Comparison of ENCODE assay signal across 23 cellular contexts in genomic region chrX:23228454-23228853, GRCh38.
DNase-seq lines count a peak whose midpoint lies in the region; ATAC-seq and TF ChIP-seq lines count a peak whose summit lies in the region.
"Had no signal": no experiment of that assay in that cellular context is flagged by ENCODE, and none has a peak within 500 bp of the region (broad histone marks: within the 10 kb centered on the region; RNA-seq: fewer than 3 reads in every experiment).

No MANE protein-coding gene starts in this region.

- H3K4me3 Mint-ChIP-seq in GM23338: no peak overlapping the region
- H3K4me3 Mint-ChIP-seq in endothelial cell (ENCODE audit: unreplicated experiment): no peak overlapping the region
- peak overlapping the region; percentile 54 for H3K4me3 Mint-ChIP-seq in nephron progenitor cell
- no peak overlapping the region for H3K4me3 Mint-ChIP-seq in activated T-helper 17 cell treated with anti-CD3 and anti-CD28 coated beads, Interleukin-2, amount 50 U/mL, for 72 hours
- H3K4me3 Mint-ChIP-seq: B cell; CD4-positive, alpha-beta T cell; HFFc6 had no signal

- H3K27ac Mint-ChIP-seq in GM23338 (peak overlapping the region; percentile 15; the same call in 1 of the 2 replicates), endothelial cell (ENCODE audit: unreplicated experiment) (peak overlapping the region; percentile 95), nephron progenitor cell (peak overlapping the region; percentile 72)
- no peak overlapping the region for H3K27ac Mint-ChIP-seq in activated T-helper 17 cell treated with anti-CD3 and anti-CD28 coated beads, Interleukin-2, amount 50 U/mL, for 72 hours
- H3K27ac Mint-ChIP-seq: B cell; CD4-positive, alpha-beta T cell; HFFc6 had no signal

- H3K9me3 Mint-ChIP-seq in GM23338 (no peaks in the 10 kb centered on the region; the same call in 2 of the 3 replicates), endothelial cell (ENCODE audit: unreplicated experiment) (no peaks in the 10 kb centered on the region), nephron progenitor cell (no peaks in the 10 kb centered on the region)
- no peaks in the 10 kb centered on the region for H3K9me3 Mint-ChIP-seq in activated T-helper 17 cell treated with anti-CD3 and anti-CD28 coated beads, Interleukin-2, amount 50 U/mL, for 72 hours
- H3K9me3 Mint-ChIP-seq: CD4-positive, alpha-beta T cell; HFFc6 had no signal

- DNase-seq in GM23338 (ENCODE audit: low spot score): no peak
- DNase-seq in endothelial cell (ENCODE audit: low spot score): no peak
- no peak for DNase-seq in nephron progenitor cell
- no peak for DNase-seq in left lobe of liver (ENCODE audit: low spot score)
- DNase-seq in stimulated activated naive CD8-positive, alpha-beta T cell treated with anti-CD3 and anti-CD28 coated beads, Interleukin-15, Interleukin-2, amounts not matched to agents 100 U/mL and 50 U/mL, for 24 hours: no peak
- DNase-seq: CD4-positive, alpha-beta T cell; EL; HFFc6; NCI-H1048; NCI-H1436 treated with DMSO at 0.1 percent for 48 hours; NCI-H2029 treated with DMSO at 0.1 percent for 48 hours; NCI-H2171 treated with DMSO at 0.1 percent for 48 hours; NCI-H748 treated with DMSO at 0.1 percent for 48 hours; PC-3 had no signal

- peaks cover 1% of the 10 kb centered on the region for H3K27me3 Mint-ChIP-seq in GM23338 (ENCODE audit: insufficient read depth, low read depth, poor library complexity)
- peaks cover 3% of the 10 kb centered on the region for H3K27me3 Mint-ChIP-seq in endothelial cell (ENCODE audit: unreplicated experiment)
- H3K27me3 Mint-ChIP-seq in nephron progenitor cell (ENCODE audit: low read depth, poor library complexity): peaks cover 2% of the 10 kb centered on the region
- no peaks in the 10 kb centered on the region for H3K27me3 Mint-ChIP-seq in activated T-helper 17 cell treated with anti-CD3 and anti-CD28 coated beads, Interleukin-2, amount 50 U/mL, for 72 hours
- H3K27me3 Mint-ChIP-seq: B cell; CD4-positive, alpha-beta T cell had no signal

- H3K4me3 ChIP-seq in ACC112 (ENCODE audit: low read depth, low read length) (peak overlapping the region; percentile 60), GM23338 (no peak overlapping the region)
- H3K4me3 ChIP-seq: A549, SJCRH30 had no signal

- H3K4me1 ChIP-seq in ACC112 (ENCODE audit: control insufficient read depth, insufficient read depth, low read length, unreplicated experiment): no peaks in the 10 kb centered on the region
- no peaks in the 10 kb centered on the region for H3K4me1 ChIP-seq in GM23338 (ENCODE audit: insufficient read depth)
- H3K4me1 ChIP-seq: A549 had no signal

- H3K9me2 ChIP-seq in GM23338 (ENCODE audit: insufficient read depth): no peaks in the 10 kb centered on the region

- H4K20me1 ChIP-seq in GM23338 (replicated peaks; ENCODE audit: insufficient read depth): no peaks in the 10 kb centered on the region

- H3K36me3 ChIP-seq in ACC112 (ENCODE audit: insufficient read depth, low read length) (no peaks in the 10 kb centered on the region), GM23338 (ENCODE audit: insufficient read depth) (no peaks in the 10 kb centered on the region)
- H3K36me3 ChIP-seq: SJCRH30 had no signal

- H3K4me1 Mint-ChIP-seq in GM23338: peaks cover 14% of the 10 kb centered on the region
- peaks cover 17% of the 10 kb centered on the region for H3K4me1 Mint-ChIP-seq in endothelial cell (ENCODE audit: unreplicated experiment)
- H3K4me1 Mint-ChIP-seq in nephron progenitor cell: peaks cover 36% of the 10 kb centered on the region
- no peaks in the 10 kb centered on the region for H3K4me1 Mint-ChIP-seq in activated T-helper 17 cell treated with anti-CD3 and anti-CD28 coated beads, Interleukin-2, amount 50 U/mL, for 72 hours
- H3K4me1 Mint-ChIP-seq: B cell had no signal

- H3K4me2 ChIP-seq in GM23338: no peak overlapping the region
- H3K4me2 ChIP-seq: A549, KMS-11 had no signal

- H3K27ac ChIP-seq in ACC112 (ENCODE audit: low read depth, low read length) (no peak overlapping the region), GM23338 (ENCODE audit: low read depth) (no peak overlapping the region)
- H3K27ac ChIP-seq: A549, KMS-11, RWPE1, SJCRH30 had no signal

- H3K79me2 ChIP-seq in ACC112 (ENCODE audit: control insufficient read depth, insufficient read depth, low read length, unreplicated experiment): no peaks in the 10 kb centered on the region
- H3K79me2 ChIP-seq in GM23338 (replicated peaks; ENCODE audit: insufficient read depth): no peaks in the 10 kb centered on the region

- H3K27me3 ChIP-seq in ACC112 (ENCODE audit: insufficient read depth, low read length): no peaks in the 10 kb centered on the region
- no peaks in the 10 kb centered on the region for H3K27me3 ChIP-seq in GM23338 (ENCODE audit: insufficient read depth)
- H3K27me3 ChIP-seq: SJCRH30 had no signal

- no peaks in the 10 kb centered on the region for H3K36me3 Mint-ChIP-seq in GM23338 (ENCODE audit: low read depth)
- H3K36me3 Mint-ChIP-seq in endothelial cell (ENCODE audit: low read depth, unreplicated experiment): no peaks in the 10 kb centered on the region
- H3K36me3 Mint-ChIP-seq in nephron progenitor cell (ENCODE audit: low read depth): no peaks in the 10 kb centered on the region
- no peaks in the 10 kb centered on the region for H3K36me3 Mint-ChIP-seq in activated T-helper 17 cell treated with anti-CD3 and anti-CD28 coated beads, Interleukin-2, amount 50 U/mL, for 72 hours (ENCODE audit: low read depth)

- TF ChIP-seq CTCF in GM23338 (conservative IDR thresholded peaks at IDR 0.05; ENCODE audit: low read depth in 2 of 2): no peak
- TF ChIP-seq CTCF in endothelial cell (IDR thresholded peaks at IDR 0.05; ENCODE audit: unreplicated experiment): no peak
- no peak for TF ChIP-seq CTCF in nephron progenitor cell (IDR thresholded peaks at IDR 0.05)

- H2AFZ ChIP-seq in ACC112 (ENCODE audit: low read length, unreplicated experiment): peak overlapping the region; percentile 81
- no peak overlapping the region for H2AFZ ChIP-seq in GM23338

- ATAC-seq in GM23338 (no peak), left lobe of liver (no peak), HG03135 (IDR thresholded peaks at IDR 0.05; ENCODE audit: unreplicated experiment) (no peak)
- ATAC-seq in activated T-helper 17 cell treated with anti-CD3 and anti-CD28 coated beads, Interleukin-2, amount 50 U/mL, for 72 hours (replicated peaks): no peak
- ATAC-seq in stimulated activated naive CD8-positive, alpha-beta T cell treated with anti-CD3 and anti-CD28 coated beads, Interleukin-15, Interleukin-2, amounts not matched to agents 100 U/mL and 50 U/mL, for 24 hours: no peak
- ATAC-seq: A549, HepG2, PC-3 had no signal

- H3F3A ChIP-seq in GM23338 (replicated peaks; ENCODE audit: low read depth): no peaks in the 10 kb centered on the region

TF ChIP-seq in GM23338, 12 proteins besides CTCF, POLR2A, EP300 and RAD21:
- TF ChIP-seq ZNF331 (CRISPR knock-in tag; IDR thresholded peaks at IDR 0.05; ENCODE audit: low read depth): no peak
- no peak for TF ChIP-seq JUNB (IDR thresholded peaks at IDR 0.05; ENCODE audit: unreplicated experiment)
- TF ChIP-seq CREB1 (CRISPR knock-in tag; IDR thresholded peaks at IDR 0.05; ENCODE audit: low read depth): no peak
- TF ChIP-seq REST (IDR thresholded peaks at IDR 0.05; ENCODE audit: unreplicated experiment): no peak
- TF ChIP-seq STAT1 (IDR thresholded peaks at IDR 0.05; ENCODE audit: unreplicated experiment): no peak
TF ChIP-seq in GM23338: peak in this region for 0.
